In the genomic region with DNA sequence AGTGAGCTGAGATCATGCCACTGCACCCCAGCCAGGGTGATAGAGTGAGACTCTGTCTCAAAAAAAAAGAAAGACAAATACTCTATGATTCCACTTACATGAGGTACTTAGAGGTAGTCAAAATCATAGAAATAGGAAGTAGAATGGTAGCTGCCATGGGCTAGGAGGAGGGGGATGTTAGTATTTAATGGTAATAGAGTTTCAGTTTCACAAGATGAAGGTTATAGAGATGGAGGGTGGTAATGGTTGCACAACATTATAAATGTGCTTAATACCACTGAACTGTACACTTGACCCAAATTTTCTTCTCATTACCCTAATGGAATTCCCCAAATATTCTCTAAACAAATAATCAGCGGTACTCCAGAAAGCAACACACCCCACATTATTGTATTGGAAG, we compare ENCODE assay signal across 29 cellular contexts. TPM values are rescaled to one million over a fixed set of nuclear protein-coding genes. Genes with fewer than 3 reads are reported as not detected.
A peak's percentile ranks its signal among the peaks of the same experiment; 100 is the strongest.
DNase-seq lines count a peak whose midpoint lies in the region; ATAC-seq, FAIRE-seq and TF ChIP-seq lines count a peak whose summit lies in the region.
"Had no signal": no experiment of that assay in that cellular context is flagged by ENCODE, and none has a peak within 500 bp of the region (broad histone marks: within the 10 kb centered on the region; RNA-seq: fewer than 3 reads in every experiment).

No MANE protein-coding gene starts in this region.

- H3K9me3 Mint-ChIP-seq in memory B cell, result peaks cover 8% of the 10 kb centered on the region
- H3K9me3 Mint-ChIP-seq: effector memory CD8-positive, alpha-beta T cell; type B pancreatic cell had no signal

- FAIRE-seq in GM12891 (lab: Jason Lieb, UNC), result peak; percentile 76
- FAIRE-seq: HepG2 had no signal

- TF ChIP-seq CTCF in MM.1S (IDR thresholded peaks at IDR 0.05; ENCODE audit: low read length), result no peak

- H3K27me3 Mint-ChIP-seq in memory B cell, result no peaks in the 10 kb centered on the region
- H3K27me3 Mint-ChIP-seq: effector memory CD8-positive, alpha-beta T cell; type B pancreatic cell had no signal

- H2AFZ ChIP-seq in MM.1S (ENCODE audit: low read length), result no peak overlapping the region
- H2AFZ ChIP-seq: neural progenitor cell had no signal

- peaks cover 42% of the 10 kb centered on the region for H3K36me3 Mint-ChIP-seq in memory B cell

- H3K79me2 ChIP-seq in MM.1S (ENCODE audit: low read length), result peaks cover 8% of the 10 kb centered on the region; the same call in 1 of the 2 replicates

- no peaks in the 10 kb centered on the region for H3F3A ChIP-seq in MM.1S (ENCODE audit: insufficient read depth, low read length)

- H3K27ac ChIP-seq in MM.1S (ENCODE audit: low read length), result no peak overlapping the region
- H3K27ac ChIP-seq: ascending aorta, cardiac muscle cell, coronary artery, neural progenitor cell, right atrium auricular region had no signal

- ATAC-seq in memory B cell (ENCODE audit: low read depth), result peak; percentile 89
- ATAC-seq: effector memory CD8-positive, alpha-beta T cell; HepG2; PC-3; Right ventricle myocardium inferior had no signal

- no peaks in the 10 kb centered on the region for H4K20me1 ChIP-seq in MM.1S (ENCODE audit: insufficient read depth, low read length)

- TF ChIP-seq POLR2A in GM12891 (IDR thresholded peaks at IDR 0.05; ENCODE audit: low read depth, low read length), result no peak

- no peak overlapping the region for H3K4me2 ChIP-seq in MM.1S (ENCODE audit: low read depth, low read length)
- H3K4me2 ChIP-seq: neural progenitor cell had no signal

- peaks cover 6% of the 10 kb centered on the region for H3K4me1 ChIP-seq in MM.1S (ENCODE audit: low read length)
- H3K4me1 ChIP-seq: ascending aorta, neural progenitor cell, right atrium auricular region had no signal

- no peaks in the 10 kb centered on the region for H3K9me2 ChIP-seq in MM.1S (replicated peaks; ENCODE audit: insufficient read depth, low read length)

- H3K9me3 ChIP-seq in MM.1S (replicated peaks; ENCODE audit: insufficient read depth, low read length), result no peaks in the 10 kb centered on the region
- H3K9me3 ChIP-seq: ascending aorta, right atrium auricular region had no signal

- H3K9ac ChIP-seq in MM.1S (ENCODE audit: low read length), result no peak overlapping the region
- H3K9ac ChIP-seq: neural progenitor cell had no signal

- no peak for DNase-seq in GM12891 (ENCODE audit: insufficient read length, low spot score)
- DNase-seq in MM.1S, result peak; percentile 21
- peak; percentile 5 for DNase-seq in OCI-M1 (lab: John Stamatoyannopoulos, UW)
- no peak for DNase-seq in memory B cell (ENCODE audit: low spot score in 2 of 2)
- no peak for DNase-seq in NCI-H82 treated with DMSO at 0.1 percent for 48 hours (lab: John Stamatoyannopoulos, UW; ENCODE audit: unreplicated experiment)
- DNase-seq in amniotic stem cell (lab: John Stamatoyannopoulos, UW), result no peak
- no peak for DNase-seq in globus pallidus (ENCODE audit: low spot score)
- DNase-seq: activated CD4-positive, alpha-beta T cell treated with anti-CD3 and anti-CD28 coated beads for 4 hours; activated naive CD4-positive, alpha-beta T cell treated with anti-CD3 and anti-CD28 coated beads, Interleukin-2, amount 50 U/mL, for 16 hours; effector memory CD8-positive, alpha-beta T cell; EL; erythroblast; mammary epithelial cell; NCI-H1417 treated with DMSO at 0.1 percent for 48 hours; NCI-H2081 treated with DMSO at 0.1 percent for 48 hours; NCI-H748 treated with DMSO at 0.1 percent for 48 hours; PC-3; stimulated activated CD4-positive, alpha-beta T cell treated with anti-CD3 and anti-CD28 coated beads, Interleukin-2, amount 100 ng/mL, for 24 hours; substantia nigra had no signal

- H3K27me3 ChIP-seq in MM.1S (replicated peaks; ENCODE audit: insufficient read depth, low read length), result no peaks in the 10 kb centered on the region
- H3K27me3 ChIP-seq: ascending aorta, cardiac muscle cell, neural progenitor cell, right atrium auricular region had no signal

- no peak overlapping the region for H3K4me3 ChIP-seq in MM.1S (ENCODE audit: low read length)
- H3K4me3 ChIP-seq: ascending aorta, cardiac muscle cell, coronary artery, neural progenitor cell, right atrium auricular region had no signal

- H3K27ac Mint-ChIP-seq in memory B cell, result peak overlapping the region; percentile 74
- H3K27ac Mint-ChIP-seq: activated T-helper 1 cell treated with anti-CD3 and anti-CD28 coated beads, Interleukin-12 subunit alpha, Interleukin-12 subunit beta, Interleukin-2, Interleukin-4 antibody, amounts not matched to agents 30 ng/mL and 10 ng/mL and 1 ng/mL, durations not matched to agents 14 hours and 24 hours and 36 hours; neural progenitor cell; T-helper 2 cell treated with Interferon-gamma antibody and Interleukin-4, amounts not matched to agents 5 μg/mL and 100 μg/mL, for 36 hours; type B pancreatic cell had no signal

- peaks cover 10% of the 10 kb centered on the region for H3K4me1 Mint-ChIP-seq in memory B cell
- H3K4me1 Mint-ChIP-seq: neural progenitor cell had no signal

- H3K4me3 Mint-ChIP-seq in memory B cell, result peak overlapping the region; percentile 18
- H3K4me3 Mint-ChIP-seq: activated T-helper 1 cell treated with anti-CD3 and anti-CD28 coated beads, Interleukin-12 subunit alpha, Interleukin-12 subunit beta, Interleukin-2, Interleukin-4 antibody, amounts not matched to agents 30 ng/mL and 10 ng/mL and 1 ng/mL, durations not matched to agents 14 hours and 24 hours and 36 hours; effector memory CD8-positive, alpha-beta T cell; neural progenitor cell; T-helper 2 cell treated with Interferon-gamma antibody and Interleukin-4, amounts not matched to agents 5 μg/mL and 100 μg/mL, for 36 hours; type B pancreatic cell had no signal

- 0 out of 2 replicates have a peak, but pooled peaks cover 4% of the 10 kb centered on the region for H3K36me3 ChIP-seq in MM.1S (replicated peaks; ENCODE audit: insufficient read depth, low read length)

TF ChIP-seq in GM12891, 5 proteins besides CTCF, POLR2A, EP300 and RAD21:
- TF ChIP-seq POU2F2 (IDR thresholded peaks at IDR 0.05; ENCODE audit: low read depth, low read length), result no peak
- no peak for TF ChIP-seq SPI1 (IDR thresholded peaks at IDR 0.05; ENCODE audit: low read depth, low read length)
- TF ChIP-seq POLR2AphosphoS5 (IDR thresholded peaks at IDR 0.05; ENCODE audit: low read depth, low read length), result no peak
- TF ChIP-seq TAF1 (IDR thresholded peaks at IDR 0.05; ENCODE audit: low read depth, low read length), result no peak
- TF ChIP-seq PAX5 (IDR thresholded peaks at IDR 0.05; ENCODE audit: insufficient read depth, low read length, severe bottlenecking), result no peak

RNA-seq across cellular contexts. Expression of gene EIF2B3, which starts 12.8 kb away (rescaled TPM):
- 26.4 TPM for polyA plus RNA-seq in GM12891 (2012; ENCODE audit: low read depth, missing spikeins)

RNA-seq across cellular contexts. Expression of gene HECTD3, which starts 37.5 kb away (rescaled TPM):
- 21.8 TPM for polyA plus RNA-seq in GM12891 (2012; ENCODE audit: low read depth, missing spikeins)

RNA-seq across cellular contexts. Expression of gene UROD, which starts 38.4 kb away (rescaled TPM):
- polyA plus RNA-seq in GM12891 (2012; ENCODE audit: low read depth, missing spikeins), result 79.5 TPM

Comparison
In these comparisons a context has a peak if more than half of its experiments do, and no peak if none do; other contexts are left out.
1. DNase-seq: peak in MM.1S (single experiment) and OCI-M1 (single experiment); none in GM12891 (single experiment), memory B cell (0 of 2), NCI-H82 treated with DMSO at 0.1 percent for 48 hours (single experiment), amniotic stem cell (single experiment) and globus pallidus (single experiment).